9 cellular contexts compared by ENCODE assay signal in genomic region chr1:24318988-24319863, GRCh38. TPM values are rescaled to one million over a fixed set of nuclear protein-coding genes. Genes with fewer than 3 reads are reported as not detected.
A peak's percentile ranks its signal among the peaks of the same experiment; 100 is the strongest.
DNase-seq lines count a peak whose midpoint lies in the region; ATAC-seq, FAIRE-seq and TF ChIP-seq lines count a peak whose summit lies in the region.
"Had no signal": no experiment of that assay in that cellular context is flagged by ENCODE, and none has a peak within 500 bp of the region (broad histone marks: within the 10 kb centered on the region; RNA-seq: fewer than 3 reads in every experiment).

Gene GRHL3 (plus strand): TSS chr1:24319357. CDS start chr1:24319552, 195 bp downstream.

- H3K36me3 ChIP-seq in CD8-positive, alpha-beta T cell (ENCODE audit: insufficient read depth, low read length), result no peaks in the 10 kb centered on the region
- H3K36me3 ChIP-seq in astrocyte (ENCODE audit: insufficient read depth, low read length) (no peaks in the 10 kb centered on the region), lower lobe of right lung (no peaks in the 10 kb centered on the region), aorta (ENCODE audit: control insufficient read depth in 1 of 2, insufficient read depth in 2 of 2, low read length in 1 of 2) (no peaks in the 10 kb centered on the region)

- no peaks in the 10 kb centered on the region for H3K79me2 ChIP-seq in astrocyte (ENCODE audit: insufficient read depth, low read length)

- H3K4me1 ChIP-seq in CD8-positive, alpha-beta T cell (ENCODE audit: insufficient read depth, low read length), result peaks cover 47% of the 10 kb centered on the region
- H3K4me1 ChIP-seq in astrocyte (ENCODE audit: insufficient read depth, low read length) (peaks cover 23% of the 10 kb centered on the region), lower lobe of right lung (peaks cover 29% of the 10 kb centered on the region), aorta (ENCODE audit: control insufficient read depth in 1 of 2, insufficient read depth in 2 of 2, low read length in 2 of 2) (no peaks in the 10 kb centered on the region)

- DNase-seq in CD8-positive, alpha-beta T cell, result peak in 3 of 7 experiments; percentile 23 to 54 (median 38)
- DNase-seq in M059J (ENCODE audit: low read depth) (peak; percentile 55), astrocyte (ENCODE audit: low read depth) (peak; percentile 17), lower lobe of right lung (peak; percentile 67), 8988T (no peak), aorta (no peak)
- DNase-seq in activated CD4-positive, alpha-beta T cell treated with anti-CD3 and anti-CD28 coated beads for 4 hours, result no peak

- intact Hi-C loops in CD8-positive, alpha-beta T cell (cut with DNase I, micrococcal nuclease), result no loop called here
- intact Hi-C loops in lower lobe of right lung (cut with DNase I), result no loop called here
- intact Hi-C loops in aorta (cut with DNase I), result no loop called here

- H3K36me3 Mint-ChIP-seq in CD8-positive, alpha-beta T cell, result no peaks in the 10 kb centered on the region
- no peaks in the 10 kb centered on the region for H3K36me3 Mint-ChIP-seq in astrocyte (ENCODE audit: low read depth, unreplicated experiment)

- WGBS in aorta, 2 donors, result 5 to 9% methylated on average over 22 of the region's 22 CpGs

- peaks cover 12% of the 10 kb centered on the region for H3K27me3 ChIP-seq in CD8-positive, alpha-beta T cell (ENCODE audit: insufficient read depth, low read length)
- peaks cover 48% of the 10 kb centered on the region for H3K27me3 ChIP-seq in astrocyte (ENCODE audit: insufficient read depth, low read length)
- peaks cover 32% of the 10 kb centered on the region for H3K27me3 ChIP-seq in lower lobe of right lung (ENCODE audit: low read depth)
- H3K27me3 ChIP-seq in aorta (ENCODE audit: control insufficient read depth in 1 of 2, insufficient read depth in 2 of 2, low read length in 1 of 2), result no peaks in the 10 kb centered on the region

- no peak for TF ChIP-seq CTCF in CD8-positive, alpha-beta T cell (IDR thresholded peaks at IDR 0.05)
- TF ChIP-seq CTCF in astrocyte (IDR thresholded peaks at IDR 0.05; ENCODE audit: insufficient read depth, low read depth, low read length) (no peak), lower lobe of right lung (IDR thresholded peaks at IDR 0.05) (no peak)

- peaks cover 43% of the 10 kb centered on the region for H3K27me3 Mint-ChIP-seq in CD8-positive, alpha-beta T cell (ENCODE audit: low read depth)
- H3K27me3 Mint-ChIP-seq in astrocyte (ENCODE audit: low read depth, unreplicated experiment), result peaks cover 14% of the 10 kb centered on the region

- ATAC-seq in CD8-positive, alpha-beta T cell, result no peak
- ATAC-seq in lower lobe of right lung (peak; percentile 52 to 63), aorta (ENCODE audit: low FRiP score) (no peak), GM21786 (IDR thresholded peaks at IDR 0.05; ENCODE audit: unreplicated experiment) (no peak)

- H2AFZ ChIP-seq in astrocyte (ENCODE audit: low read depth, low read length), result no peak within 1 kb of the TSS

- H3K27ac ChIP-seq in CD8-positive, alpha-beta T cell (ENCODE audit: low read depth, low read length), result no peak within 1 kb of the TSS
- H3K27ac ChIP-seq in astrocyte (ENCODE audit: low read depth, low read length) (no peak within 1 kb of the TSS), lower lobe of right lung (no peak within 1 kb of the TSS), aorta (ENCODE audit: low read depth in 1 of 2, low read length in 2 of 2) (no peak within 1 kb of the TSS)

- no peaks in the 10 kb centered on the region for H3K9me3 Mint-ChIP-seq in CD8-positive, alpha-beta T cell
- peaks cover 1% of the 10 kb centered on the region for H3K9me3 Mint-ChIP-seq in astrocyte (ENCODE audit: unreplicated experiment)

- H4K20me1 ChIP-seq in astrocyte (ENCODE audit: insufficient read depth, low read length), result no peaks in the 10 kb centered on the region

- H3K9me3 ChIP-seq in CD8-positive, alpha-beta T cell (ENCODE audit: low read length), result no peaks in the 10 kb centered on the region
- H3K9me3 ChIP-seq in astrocyte (ENCODE audit: insufficient read depth, low read depth, low read length) (no peaks in the 10 kb centered on the region), lower lobe of right lung (no peaks in the 10 kb centered on the region), aorta (ENCODE audit: control insufficient read depth, low read length) (no peaks in the 10 kb centered on the region)

- peak within 1 kb of the TSS; percentile 23 for H3K4me3 ChIP-seq in CD8-positive, alpha-beta T cell (ENCODE audit: low read depth, low read length)
- peak within 1 kb of the TSS; percentile 15 for H3K4me3 ChIP-seq in astrocyte (ENCODE audit: insufficient read depth, low read depth, low read length)
- H3K4me3 ChIP-seq in lower lobe of right lung, result no peak within 1 kb of the TSS
- H3K4me3 ChIP-seq in aorta (ENCODE audit: low read length in 2 of 2), result no peak within 1 kb of the TSS

- H3K27ac Mint-ChIP-seq in CD8-positive, alpha-beta T cell, result no peak within 1 kb of the TSS
- peak within 1 kb of the TSS; percentile 88 for H3K27ac Mint-ChIP-seq in astrocyte (ENCODE audit: unreplicated experiment)

- POLR2A ChIA-PET in CD8-positive, alpha-beta T cell (lab: Charles Lee), result interaction anchor here (0.6 kb wide), 1 partner anchor 41 kb away, joined by 7 read pairs; no protein-coding TSS in a partner anchor

- H3K4me1 Mint-ChIP-seq in CD8-positive, alpha-beta T cell (ENCODE audit: low read depth), result peaks cover 46% of the 10 kb centered on the region
- peaks cover 39% of the 10 kb centered on the region for H3K4me1 Mint-ChIP-seq in astrocyte (ENCODE audit: low read depth, unreplicated experiment)

- peak within 1 kb of the TSS; percentile 76 for H3K4me2 ChIP-seq in astrocyte (ENCODE audit: low read length)

- CTCF ChIA-PET in CD8-positive, alpha-beta T cell (lab: Charles Lee), result no interaction called here

- peak within 1 kb of the TSS; percentile 65 for H3K4me3 Mint-ChIP-seq in CD8-positive, alpha-beta T cell
- peak within 1 kb of the TSS; percentile 81 for H3K4me3 Mint-ChIP-seq in astrocyte (ENCODE audit: unreplicated experiment)

- FAIRE-seq in astrocyte (lab: Jason Lieb, UNC), result no peak

- H3K9ac ChIP-seq in astrocyte (ENCODE audit: low read length), result peak within 1 kb of the TSS; percentile 13

RNA-seq across cellular contexts. Expression of gene GRHL3, which starts in this region (rescaled TPM):
- not detected for total RNA-seq in CD8-positive, alpha-beta T cell
- total RNA-seq in M059J (2014; rRNA removed; shearing (Covaris generic)), result not detected in 2 replicates
- total RNA-seq in astrocyte, result 2.6 and 6.9 TPM in 2 replicates
- total RNA-seq in lower lobe of right lung, result 0.80 TPM
- total RNA-seq in aorta, result not detected
- under 1 TPM in 1 of 2 donors, not detected in 1; 0.08 TPM for polyA plus RNA-seq in aorta
- total RNA-seq: T-helper 2 cell treated with Interferon-gamma antibody and Interleukin-4, amounts not matched to agents 100 ng/mL and 5 ng/mL, for 36 hours had no signal

Comparison
In these comparisons a context has a peak if more than half of its experiments do, and no peak if none do; other contexts are left out.
1. Peak in DNase-seq in M059J; RNA of the gene not detected or under 1 TPM.
2. Peak in DNase-seq and ATAC-seq in lower lobe of right lung; RNA of the gene not detected or under 1 TPM.
3. H3K4me3 ChIP-seq: peak in CD8-positive, alpha-beta T cell (single experiment) and astrocyte (single experiment); none in lower lobe of right lung (single experiment) and aorta (0 of 2).